18 cellular contexts compared by ENCODE assay signal in the genomic region with DNA sequence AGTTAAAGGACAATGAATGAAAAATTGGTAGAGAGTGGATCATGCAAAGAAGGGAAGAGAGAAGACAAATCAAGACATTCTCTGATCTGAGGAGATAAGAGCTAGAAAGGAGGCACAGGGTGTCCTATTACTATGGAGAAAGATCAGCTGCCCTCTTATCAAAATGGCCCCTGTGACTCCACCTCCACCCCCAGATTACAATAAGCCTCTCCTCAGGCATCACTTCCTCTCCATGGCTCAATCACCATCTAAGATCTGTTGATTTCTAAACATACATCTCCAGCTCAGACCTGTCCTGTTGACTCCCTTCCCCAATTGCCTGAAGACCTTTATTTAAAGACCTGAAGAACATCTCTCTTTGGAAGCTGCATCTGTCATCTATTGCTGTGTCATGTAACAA. TPM values are rescaled to one million over a fixed set of nuclear protein-coding genes. Genes with fewer than 3 reads are reported as not detected.
DNase-seq lines count a peak whose midpoint lies in the region; ATAC-seq, FAIRE-seq and TF ChIP-seq lines count a peak whose summit lies in the region.
"Had no signal": no experiment of that assay in that cellular context is flagged by ENCODE, and none has a peak within 500 bp of the region (broad histone marks: within the 10 kb centered on the region; RNA-seq: fewer than 3 reads in every experiment).

No MANE protein-coding gene starts in this region.

- DNase-seq in CD1c-positive myeloid dendritic cell (ENCODE audit: extremely low spot score) (peak; percentile 13), GM12891 (ENCODE audit: insufficient read length, low spot score) (no peak), SKM-1 (lab: John Stamatoyannopoulos, UW; ENCODE audit: unreplicated experiment) (peak; percentile 39), NCI-H2227 treated with DMSO at 0.1 percent for 48 hours (lab: John Stamatoyannopoulos, UW) (no peak), testis (no peak), HPDE6-E6E7 (ENCODE audit: extremely low spot score) (no peak), NCI-H446 (lab: John Stamatoyannopoulos, UW) (no peak)
- DNase-seq in effector memory CD8-positive, alpha-beta T cell: no peak
- DNase-seq: activated CD4-positive, alpha-beta T cell treated with anti-CD3 and anti-CD28 coated beads, Interleukin-2, amount 50 U/mL, for 4 hours; activated gamma-delta T cell; BE2C; DND-41; heart right ventricle; islet precursor cell; NCI-H187 treated with DMSO at 0.1 percent for 48 hours; NCI-H526 treated with DMSO at 0.1 percent for 48 hours had no signal

- H3K27ac Mint-ChIP-seq in effector memory CD8-positive, alpha-beta T cell: peak overlapping the region; percentile 10 to 61
- H3K27ac Mint-ChIP-seq: neural progenitor cell had no signal

- H3K4me1 ChIP-seq in testis: no peaks in the 10 kb centered on the region
- H3K4me1 ChIP-seq: BE2C, neural progenitor cell had no signal

- H3K4me3 Mint-ChIP-seq in effector memory CD8-positive, alpha-beta T cell: no peak overlapping the region
- H3K4me3 Mint-ChIP-seq: neural progenitor cell had no signal

- no peaks in the 10 kb centered on the region for H3K9me3 ChIP-seq in testis
- H3K9me3 ChIP-seq: BE2C had no signal

- TF ChIP-seq CTCF in testis (IDR thresholded peaks at IDR 0.05): no peak

- no peak for ATAC-seq in effector memory CD8-positive, alpha-beta T cell (replicated peaks)
- ATAC-seq: heart right ventricle had no signal

- TF ChIP-seq POLR2A in GM12891 (IDR thresholded peaks at IDR 0.05; ENCODE audit: low read depth, low read length) (no peak; the same call in 1 of the 2 replicates), testis (IDR thresholded peaks at IDR 0.05) (no peak)

- H3K27me3 Mint-ChIP-seq in effector memory CD8-positive, alpha-beta T cell: no peaks in the 10 kb centered on the region

- peaks cover 0 to 8% of the 10 kb centered on the region in 2 donors for H3K9me3 Mint-ChIP-seq in effector memory CD8-positive, alpha-beta T cell

- no peaks in the 10 kb centered on the region for H3K36me3 ChIP-seq in testis (ENCODE audit: low read depth, missing control alignments)
- H3K36me3 ChIP-seq: BE2C, neural progenitor cell had no signal

- intact Hi-C loops in testis (cut with DNase I; ENCODE audit: low total_unique reads): no loop called here

- FAIRE-seq in GM12891 (lab: Jason Lieb, UNC): peak; percentile 43
- FAIRE-seq: H1 had no signal

- no peaks in the 10 kb centered on the region for H3K27me3 ChIP-seq in testis
- H3K27me3 ChIP-seq: BE2C, heart right ventricle, neural progenitor cell had no signal

- H3K4me3 ChIP-seq in testis: no peak overlapping the region
- H3K4me3 ChIP-seq: heart right ventricle, neural progenitor cell had no signal

- H3K4me1 Mint-ChIP-seq in effector memory CD8-positive, alpha-beta T cell (ENCODE audit: low read depth in 2 of 2): peaks cover 17 to 49% of the 10 kb centered on the region in 2 donors

- peaks cover 86% of the 10 kb centered on the region for H3K36me3 Mint-ChIP-seq in effector memory CD8-positive, alpha-beta T cell (ENCODE audit: insufficient read depth)
- H3K36me3 Mint-ChIP-seq: neural progenitor cell had no signal

- no peak overlapping the region for H3K27ac ChIP-seq in testis
- H3K27ac ChIP-seq: neural progenitor cell had no signal

TF ChIP-seq in GM12891, 5 proteins besides CTCF, POLR2A, EP300 and RAD21:
- TF ChIP-seq POU2F2 (IDR thresholded peaks at IDR 0.05; ENCODE audit: low read depth, low read length): no peak
- peak; percentile 54; the same call in 1 of the 2 replicates for TF ChIP-seq SPI1 (IDR thresholded peaks at IDR 0.05; ENCODE audit: low read depth, low read length)
- 0 out of 2 replicates have a peak, but pooled peaks have one; percentile 44 for TF ChIP-seq POLR2AphosphoS5 (IDR thresholded peaks at IDR 0.05; ENCODE audit: low read depth, low read length)
TF ChIP-seq in GM12891: peak in this region for 2.

RNA-seq across cellular contexts. Expression of gene SP100, which starts 43.2 kb away (rescaled TPM):
- 137 TPM for polyA plus RNA-seq in GM12891 (2012; ENCODE audit: low read depth, missing spikeins)
- total RNA-seq in testis: 10 to 100 TPM; 26.8 to 43.7 TPM
- polyA plus RNA-seq in testis (ENCODE audit: insufficient read depth, low read depth, low replicate concordance): 15.2 TPM

Comparison
In these comparisons a context has a peak if more than half of its experiments do, and no peak if none do; other contexts are left out.
1. DNase-seq: peak in CD1c-positive myeloid dendritic cell (single experiment) and SKM-1 (single experiment); none in GM12891 (single experiment), effector memory CD8-positive, alpha-beta T cell (0 of 3), NCI-H2227 treated with DMSO at 0.1 percent for 48 hours (single experiment), testis (single experiment), HPDE6-E6E7 (single experiment) and NCI-H446 (0 of 2).